8 cellular contexts compared by ENCODE assay signal in the genomic region with DNA sequence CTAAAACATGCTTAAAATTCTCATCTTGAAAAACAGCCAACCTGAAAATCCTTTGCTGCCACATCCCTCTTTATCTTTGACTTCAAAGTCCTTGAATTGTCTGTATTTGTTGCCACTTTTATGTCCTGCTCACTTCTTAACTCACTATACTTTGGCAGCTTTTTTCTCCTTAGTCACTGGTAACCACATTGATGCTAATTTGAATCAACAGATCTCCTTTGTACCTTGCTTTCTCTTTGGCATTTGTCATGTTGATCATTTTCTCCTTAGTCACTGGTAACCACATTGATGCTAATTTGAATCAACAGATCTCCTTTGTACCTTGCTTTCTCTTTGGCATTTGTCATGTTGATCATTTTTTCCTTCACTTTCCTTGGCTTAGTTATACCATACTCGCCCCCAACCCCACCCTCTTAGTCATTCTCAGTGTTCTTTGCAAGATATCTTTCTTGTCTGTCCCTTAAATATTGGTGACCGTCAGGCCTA. TPM values are rescaled to one million over a fixed set of nuclear protein-coding genes. Genes with fewer than 3 reads are reported as not detected.
DNase-seq lines count a peak whose midpoint lies in the region; ATAC-seq and TF ChIP-seq lines count a peak whose summit lies in the region.
"Not testable (repeated sequence)": the region's sequence is repeated elsewhere in the genome, so short reads cannot be mapped to it uniquely, and the experiment has no call there.

No MANE protein-coding gene starts in this region.

- H3K4me3 ChIP-seq in CD8-positive, alpha-beta T cell (ENCODE audit: low read depth, low read length): not testable (repeated sequence)

- H3K4me1 ChIP-seq in CD8-positive, alpha-beta T cell (ENCODE audit: insufficient read depth, low read length); foreskin keratinocyte: not testable (repeated sequence)

- ATAC-seq in CD8-positive, alpha-beta T cell: peak; percentile 70
- peak; percentile 37 for ATAC-seq in GM19025 (IDR thresholded peaks at IDR 0.05; ENCODE audit: low read depth, unreplicated experiment)
- peak; percentile 28 for ATAC-seq in HG02623 (IDR thresholded peaks at IDR 0.05; ENCODE audit: unreplicated experiment)
- peak; percentile 34 for ATAC-seq in HG03469 (IDR thresholded peaks at IDR 0.05; ENCODE audit: unreplicated experiment)
- peak; percentile 93 for ATAC-seq in foreskin keratinocyte

- not testable (repeated sequence) for H3K27me3 ChIP-seq in CD8-positive, alpha-beta T cell (ENCODE audit: insufficient read depth, low read length); foreskin keratinocyte

- H3K9me3 Mint-ChIP-seq in CD8-positive, alpha-beta T cell; T-helper 1 cell treated with Interleukin-12 subunit alpha and Interleukin-12 subunit beta and Interleukin-4 antibody, amounts not matched to agents 30 μg/mL and 1 μg/mL, for 36 hours: not testable (repeated sequence)

- not testable (repeated sequence) for DNase-seq in CD8-positive, alpha-beta T cell
- peak; percentile 66 for DNase-seq in activated effector memory CD4-positive, alpha-beta T cell treated with anti-CD3 and anti-CD28 coated beads, Interleukin-2, amount 50 U/mL, for 16 hours
- peak in 1 of 2 donors; percentile 26 for DNase-seq in foreskin keratinocyte
- peak; percentile 24 to 31 (median 30) for DNase-seq in stimulated activated CD4-positive, alpha-beta T cell treated with anti-CD3 and anti-CD28 coated beads, Interleukin-12 subunit alpha, Interleukin-12 subunit beta, amount 100 ng/mL, for 48 hours (ENCODE audit: low read depth in 2 of 3, low spot score in 1 of 3)

- H3K9me3 ChIP-seq in CD8-positive, alpha-beta T cell (ENCODE audit: low read length): not testable (repeated sequence)

- not testable (repeated sequence) for TF ChIP-seq CTCF in CD8-positive, alpha-beta T cell (IDR thresholded peaks at IDR 0.05); foreskin keratinocyte (conservative IDR thresholded peaks at IDR 0.05)

- POLR2A ChIA-PET in CD8-positive, alpha-beta T cell (lab: Charles Lee): interaction anchor here (1.5 kb wide), 1 partner anchor 9 kb away, joined by 7 read pairs; a partner anchor contains a TSS

- H3K36me3 Mint-ChIP-seq in CD8-positive, alpha-beta T cell: peaks cover 17% of the 10 kb centered on the region
- not testable (repeated sequence) for H3K36me3 Mint-ChIP-seq in T-helper 1 cell treated with Interleukin-12 subunit alpha and Interleukin-12 subunit beta and Interleukin-4 antibody, amounts not matched to agents 30 μg/mL and 1 μg/mL, for 36 hours (ENCODE audit: low read depth)

- H3K36me3 ChIP-seq in CD8-positive, alpha-beta T cell (ENCODE audit: insufficient read depth, low read length): not testable (repeated sequence)

- intact Hi-C loops in CD8-positive, alpha-beta T cell (cut with DNase I, micrococcal nuclease): not testable (repeated sequence)

- H3K27me3 Mint-ChIP-seq in CD8-positive, alpha-beta T cell (ENCODE audit: low read depth); T-helper 1 cell treated with Interleukin-12 subunit alpha and Interleukin-12 subunit beta and Interleukin-4 antibody, amounts not matched to agents 30 μg/mL and 1 μg/mL, for 36 hours (ENCODE audit: low read depth): not testable (repeated sequence)

- CTCF ChIA-PET in CD8-positive, alpha-beta T cell (lab: Charles Lee): interaction anchor here (1.4 kb wide), 1 partner anchor 91 kb away, joined by 3 read pairs; a partner anchor contains a TSS

- H3K4me1 Mint-ChIP-seq in CD8-positive, alpha-beta T cell (ENCODE audit: low read depth): peaks cover 42% of the 10 kb centered on the region
- peaks cover 27% of the 10 kb centered on the region for H3K4me1 Mint-ChIP-seq in T-helper 1 cell treated with Interleukin-12 subunit alpha and Interleukin-12 subunit beta and Interleukin-4 antibody, amounts not matched to agents 30 μg/mL and 1 μg/mL, for 36 hours (ENCODE audit: low read depth)

- not testable (repeated sequence) for H3K27ac Mint-ChIP-seq in CD8-positive, alpha-beta T cell
- H3K27ac Mint-ChIP-seq in T-helper 1 cell treated with Interleukin-12 subunit alpha and Interleukin-12 subunit beta and Interleukin-4 antibody, amounts not matched to agents 30 μg/mL and 1 μg/mL, for 36 hours: peak overlapping the region; percentile 42

- not testable (repeated sequence) for H3K27ac ChIP-seq in CD8-positive, alpha-beta T cell (ENCODE audit: low read depth, low read length); foreskin keratinocyte

- not testable (repeated sequence) for H3K4me3 Mint-ChIP-seq in CD8-positive, alpha-beta T cell
- peak overlapping the region; percentile 9 for H3K4me3 Mint-ChIP-seq in T-helper 1 cell treated with Interleukin-12 subunit alpha and Interleukin-12 subunit beta and Interleukin-4 antibody, amounts not matched to agents 30 μg/mL and 1 μg/mL, for 36 hours

RNA-seq across cellular contexts. Expression of a gene that starts 8.6 kb away (rescaled TPM):
- total RNA-seq in CD8-positive, alpha-beta T cell: 10 to 100 TPM; 28.7 to 32.4 TPM
- total RNA-seq in foreskin keratinocyte: 9.2 and 9.4 TPM in 2 replicates
- polyA plus RNA-seq in foreskin keratinocyte: 3.0 TPM in 2 replicates

Comparison
In these comparisons a context has a peak if more than half of its experiments do, and no peak if none do; other contexts are left out.
1. ATAC-seq: peak in every context shown above with its lines; median percentile 93 in foreskin keratinocyte; 70 in CD8-positive, alpha-beta T cell; 37 in GM19025; 34 in HG03469; 28 in HG02623.